In genomic region chr5:72305194-72306142, GRCh38 we compare ENCODE assay signal across 1 cellular context.
A peak's percentile ranks its signal among the peaks of the same experiment; 100 is the strongest.
TF ChIP-seq lines count a peak whose summit lies in the region.

No MANE protein-coding gene starts in this region.

TF ChIP-seq in K562, 482 proteins besides CTCF, POLR2A, EP300 and RAD21 (continued from another document):
- no peak for TF ChIP-seq REST (CRISPR knock-in tag; IDR thresholded peaks at IDR 0.05; ENCODE audit: low read depth)
- TF ChIP-seq FOXO4 (CRISPR knock-in tag; IDR thresholded peaks at IDR 0.05): no peak
- peak; percentile 63; the same call in 1 of the 2 replicates for TF ChIP-seq HMBOX1 (IDR thresholded peaks at IDR 0.05)
- TF ChIP-seq GTF2F1 (IDR thresholded peaks at IDR 0.05; ENCODE audit: low read depth, low read length): no peak
- peak in 1 of 2 experiments; percentile 29; a peak in 1 of 4 replicates for TF ChIP-seq HDAC1 (IDR thresholded peaks at IDR 0.05)
- no peak for TF ChIP-seq ATF7 (IDR thresholded peaks at IDR 0.05)
- TF ChIP-seq NFE2 (IDR thresholded peaks at IDR 0.05; ENCODE audit: low read depth): peak; percentile 85
- 0 out of 2 replicates have a peak, but pooled peaks have one; percentile 57 for TF ChIP-seq ZNF766 (CRISPR knock-in tag; conservative IDR thresholded peaks at IDR 0.05)
- TF ChIP-seq TAF9B (IDR thresholded peaks at IDR 0.05; ENCODE audit: partially characterized antibody): peak; percentile 9
